8 cellular contexts compared by ENCODE assay signal in the genomic region with DNA sequence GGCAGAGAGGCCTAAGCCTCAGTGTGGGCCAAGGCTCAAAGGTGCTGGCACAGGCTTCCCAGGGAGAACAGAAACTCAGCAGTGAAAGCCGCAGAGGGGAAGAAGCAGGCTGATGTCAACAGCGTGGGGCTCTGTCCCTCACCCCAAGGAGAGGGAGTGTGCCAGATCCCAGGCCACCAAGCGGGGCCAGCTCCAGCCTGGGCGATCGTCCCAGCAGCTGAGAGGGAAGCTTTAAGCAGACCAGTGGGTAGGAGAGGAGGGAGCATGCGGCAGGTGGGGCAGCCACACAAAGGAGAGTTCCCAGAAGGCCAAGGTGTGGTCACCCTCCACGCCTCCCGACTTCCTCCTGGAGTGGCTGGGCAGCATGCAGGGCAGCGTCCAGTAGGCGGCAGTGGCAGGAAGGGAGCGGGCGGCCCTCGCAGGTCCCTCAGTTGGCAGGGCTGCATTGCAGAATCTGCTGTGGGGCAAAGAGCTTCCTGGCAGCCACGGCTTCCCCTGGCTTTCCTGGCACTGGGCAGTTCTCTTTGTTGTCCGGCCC. TPM values are rescaled to one million over a fixed set of nuclear protein-coding genes. Genes with fewer than 3 reads are reported as not detected.
DNase-seq lines count a peak whose midpoint lies in the region; ATAC-seq and TF ChIP-seq lines count a peak whose summit lies in the region.

No MANE protein-coding gene starts in this region.

- H3K4me2 ChIP-seq in PC-3 (ENCODE audit: low read length), result no peak overlapping the region

- H3F3A ChIP-seq in PC-3 (ENCODE audit: low read length, unreplicated experiment), result peaks cover 23% of the 10 kb centered on the region

- H3K4me1 ChIP-seq in PC-3 (ENCODE audit: insufficient read depth, low read length), result peaks cover 17% of the 10 kb centered on the region
- peaks cover 74 to 100% (median 99%) of the 10 kb centered on the region in 4 donors for H3K4me1 ChIP-seq in esophagus muscularis mucosa
- H3K4me1 ChIP-seq in ovary (ENCODE audit: insufficient read depth), result peaks cover 23% of the 10 kb centered on the region
- peaks cover 4% of the 10 kb centered on the region for H3K4me1 ChIP-seq in endodermal cell (ENCODE audit: control insufficient read depth, insufficient read depth, low read length)

- peaks cover 21% of the 10 kb centered on the region for H3K79me2 ChIP-seq in PC-3 (ENCODE audit: low read length)

- DNase-seq in G401 (ENCODE audit: low spot score) (peak; percentile 96), PC-3 (peak; percentile 66), esophagus muscularis mucosa (ENCODE audit: extremely low spot score) (peak; percentile 95), ovary (peak in 4 of 5 donors; percentile 50 to 60 (median 56)), retina (no peak), endodermal cell (no peak)

- POLR2A ChIA-PET in PC-3 (lab: Charles Lee; ENCODE audit: unreplicated experiment), result interaction anchor here (0.6 kb wide), 1 partner anchor 562 kb away, joined by 4 read pairs; no protein-coding TSS in a partner anchor

- no peak overlapping the region for H3K4me3 ChIP-seq in PC-3 (ENCODE audit: low read length)
- no peak overlapping the region for H3K4me3 ChIP-seq in esophagus muscularis mucosa
- H3K4me3 ChIP-seq in ovary, result no peak overlapping the region
- no peak overlapping the region for H3K4me3 ChIP-seq in endodermal cell (ENCODE audit: low read length)

- 12% methylated on average over 10 of the region's 15 CpGs for WGBS in esophagus muscularis mucosa
- WGBS in ovary, 3 donors, result 76 to 82% (median 81%) methylated on average over 15 of the region's 15 CpGs
- 95 to 98% methylated on average over 11 to 15 of the region's 15 CpGs for WGBS in endodermal cell (ENCODE audit: insufficient coverage in 1 of 2, insufficient read length in 1 of 2), 2 experiments

- CTCF ChIA-PET in PC-3 (lab: Charles Lee), result interaction anchor here (0.6 to 1.3 kb wide), 5 partner anchors 22 to 357 kb away, joined by 3 to 8 read pairs (median 4); no protein-coding TSS in a partner anchor

- in situ Hi-C loops in G401 (cut with HindIII; ENCODE audit: low sequenced_read_pairs), result no loop called here

- no peaks in the 10 kb centered on the region for H3K9me3 Mint-ChIP-seq in endodermal cell

- H3K36me3 Mint-ChIP-seq in endodermal cell (ENCODE audit: low read depth), result peaks cover 34% of the 10 kb centered on the region

- H3K9ac ChIP-seq in PC-3 (ENCODE audit: low read length) (no peak overlapping the region), endodermal cell (ENCODE audit: extremely low read depth, low read length, poor library complexity, severe bottlenecking) (no peak overlapping the region)

- H3K27ac Mint-ChIP-seq in endodermal cell, result no peak overlapping the region

- TSS peak; percentile 66 for BruUV-seq in PC-3 (replicated peaks; lab: Mats Ljungman, UMichigan)

- TF ChIP-seq CTCF in PC-3 (conservative IDR thresholded peaks at IDR 0.05; ENCODE audit: low read depth, low read length) (peak; percentile 54; the same call in 1 of the 2 replicates), esophagus muscularis mucosa (IDR thresholded peaks at IDR 0.05) (peak; percentile 52 to 77 (median 76)), ovary (IDR thresholded peaks at IDR 0.05) (peak in 1 of 3 donors; percentile 22), endodermal cell (conservative IDR thresholded peaks at IDR 0.05) (no peak)

- H2AFZ ChIP-seq in PC-3 (ENCODE audit: low read length), result no peak overlapping the region

- H4K20me1 ChIP-seq in PC-3 (ENCODE audit: low read length), result peaks cover 19% of the 10 kb centered on the region

- TF ChIP-seq POLR2A in esophagus muscularis mucosa (IDR thresholded peaks at IDR 0.05; ENCODE audit: low read depth) (no peak), ovary (IDR thresholded peaks at IDR 0.05) (no peak)

- ATAC-seq in PC-3 (peak; percentile 69), HG02840 (IDR thresholded peaks at IDR 0.05; ENCODE audit: low FRiP score, unreplicated experiment) (no peak), GM19395 (IDR thresholded peaks at IDR 0.05; ENCODE audit: unreplicated experiment) (no peak)

- peaks cover 20% of the 10 kb centered on the region for H3K4me1 Mint-ChIP-seq in endodermal cell

- H3K4me3 Mint-ChIP-seq in endodermal cell, result no peak overlapping the region

- intact Hi-C loops in PC-3 (cut with micrococcal nuclease) (loop anchor here (2.0 kb wide), 1 partner anchor 40 kb away; the partner anchor contains the start of gene BIRC5), esophagus muscularis mucosa (cut with DNase I) (loop anchor here (5.0 kb wide), 2 partner anchors 62 to 183 kb away; no protein-coding TSS in a partner anchor), ovary (cut with DNase I) (no loop called here)

- no peaks in the 10 kb centered on the region for H3K27me3 Mint-ChIP-seq in endodermal cell (ENCODE audit: insufficient read depth)

- no peaks in the 10 kb centered on the region for H3K9me3 ChIP-seq in PC-3 (ENCODE audit: low read length)
- no peaks in the 10 kb centered on the region for H3K9me3 ChIP-seq in esophagus muscularis mucosa
- H3K9me3 ChIP-seq in ovary, result no peaks in the 10 kb centered on the region
- no peaks in the 10 kb centered on the region for H3K9me3 ChIP-seq in endodermal cell (ENCODE audit: control insufficient read depth, low read length)

- H3K27me3 ChIP-seq in PC-3 (ENCODE audit: low read length) (no peaks in the 10 kb centered on the region), esophagus muscularis mucosa (no peaks in the 10 kb centered on the region), ovary (no peaks in the 10 kb centered on the region), endodermal cell (ENCODE audit: control insufficient read depth, insufficient read depth, low read length, poor library complexity, severe bottlenecking) (no peaks in the 10 kb centered on the region)

- TF ChIP-seq EP300 in esophagus muscularis mucosa (IDR thresholded peaks at IDR 0.05), result no peak
- no peak for TF ChIP-seq EP300 in ovary (IDR thresholded peaks at IDR 0.05)

- H3K27ac ChIP-seq in PC-3 (ENCODE audit: low read length), result peak overlapping the region; percentile 4
- peak overlapping the region; percentile 83 to 98 (median 90) for H3K27ac ChIP-seq in esophagus muscularis mucosa (replicated peaks in 1 of 4)
- H3K27ac ChIP-seq in ovary, result peak overlapping the region; percentile 74 to 77
- H3K27ac ChIP-seq in endodermal cell (ENCODE audit: low read depth, low read length), result no peak overlapping the region

- no peaks in the 10 kb centered on the region for H3K9me2 ChIP-seq in PC-3 (replicated peaks; ENCODE audit: low read length)

- H3K36me3 ChIP-seq in PC-3 (ENCODE audit: low read depth, low read length), result peaks cover 37% of the 10 kb centered on the region
- peaks cover 0 to 29% (median 22%) of the 10 kb centered on the region in 4 donors for H3K36me3 ChIP-seq in esophagus muscularis mucosa
- no peaks in the 10 kb centered on the region for H3K36me3 ChIP-seq in ovary
- H3K36me3 ChIP-seq in endodermal cell (ENCODE audit: control insufficient read depth, insufficient read depth, low read length), result peaks cover 53% of the 10 kb centered on the region

RNA-seq across cellular contexts. Expression of gene SYNGR2, which starts 6.0 kb away (rescaled TPM):
- 67.0 and 71.8 TPM in 2 replicates for total RNA-seq in G401 (2014; rRNA removed; shearing (Covaris generic))
- total RNA-seq in PC-3 (2014; rRNA removed) (213 and 220 TPM in 2 replicates), esophagus muscularis mucosa (100 to 1,000 TPM in 2 of 4 donors, 10 to 100 TPM in 2; 63.1 to 164 (median 124) TPM), ovary (10 to 100 TPM; 25.2 to 88.7 (median 45.8) TPM), endodermal cell (10 to 100 TPM; 39.2 to 39.6 TPM)
- 10 to 100 TPM; 11.9 to 51.5 TPM for polyA plus RNA-seq in ovary
- 21.7 TPM for polyA plus RNA-seq in endodermal cell (2013, experiment 1 of 2)
- 16.9 TPM for polyA plus RNA-seq in endodermal cell (2013, experiment 2 of 2)

RNA-seq across cellular contexts. Expression of gene TK1, which starts 12.5 kb away (rescaled TPM):
- total RNA-seq in G401 (2014; rRNA removed; shearing (Covaris generic)), result 76.8 and 84.5 TPM in 2 replicates
- total RNA-seq in PC-3 (2014; rRNA removed), result 340 and 430 TPM in 2 replicates
- 10 to 100 TPM in 2 of 4 donors, 1 to 10 TPM in 2; 7.9 to 22.1 (median 14.5) TPM for total RNA-seq in esophagus muscularis mucosa
- 1 to 10 TPM in 4 of 7 donors, under 1 TPM in 3; 0.35 to 4.9 (median 1.4) TPM for total RNA-seq in ovary
- polyA plus RNA-seq in ovary, result 1 to 10 TPM in 1 of 2 donors, under 1 TPM in 1; 0.65 to 1.4 TPM
- 10 to 100 TPM; 81.0 to 97.4 TPM for total RNA-seq in endodermal cell
- 44.3 TPM for polyA plus RNA-seq in endodermal cell (2013, experiment 1 of 2)
- 48.8 TPM for polyA plus RNA-seq in endodermal cell (2013, experiment 2 of 2)

RNA-seq across cellular contexts. Expression of gene AFMID, which starts 12.8 kb away (rescaled TPM):
- 43.1 and 60.6 TPM in 2 replicates for total RNA-seq in G401 (2014; rRNA removed; shearing (Covaris generic))
- total RNA-seq in PC-3 (2014; rRNA removed), result 53.1 and 58.9 TPM in 2 replicates
- 10 to 100 TPM; 15.7 to 44.3 (median 25.4) TPM for total RNA-seq in esophagus muscularis mucosa
- total RNA-seq in ovary, result 10 to 100 TPM; 32.4 to 69.5 (median 38.5) TPM
- polyA plus RNA-seq in ovary, result 10 to 100 TPM; 42.9 to 45.3 TPM
- total RNA-seq in endodermal cell, result 10 to 100 TPM; 46.5 to 52.4 TPM
- 52.0 TPM for polyA plus RNA-seq in endodermal cell (2013, experiment 1 of 2)
- 48.2 TPM for polyA plus RNA-seq in endodermal cell (2013, experiment 2 of 2)

RNA-seq across cellular contexts. Expression of gene C17orf99, which starts 28.2 kb away (rescaled TPM):
- total RNA-seq in G401 (2014; rRNA removed; shearing (Covaris generic)), result not detected in 2 replicates
- total RNA-seq in PC-3 (2014; rRNA removed), result 3.2 TPM in 1 of 2 replicates, not detected in the other
- not detected for total RNA-seq in esophagus muscularis mucosa
- 1 to 10 TPM in 1 of 7 donors, under 1 TPM in 1, not detected in 5; 0.10 to 1.8 TPM for total RNA-seq in ovary
- polyA plus RNA-seq in ovary, result under 1 TPM in 1 of 2 donors, not detected in 1; 0.11 TPM
- not detected for total RNA-seq in endodermal cell
- polyA plus RNA-seq in endodermal cell (2013, experiment 1 of 2), result not detected
- not detected for polyA plus RNA-seq in endodermal cell (2013, experiment 2 of 2)

RNA-seq across cellular contexts. Expression of gene BIRC5, which starts 39.7 kb away (rescaled TPM):
- 170 and 172 TPM in 2 replicates for total RNA-seq in G401 (2014; rRNA removed; shearing (Covaris generic))
- 271 and 304 TPM in 2 replicates for total RNA-seq in PC-3 (2014; rRNA removed)
- 1 to 10 TPM in 1 of 4 donors, under 1 TPM in 2, not detected in 1; under 0.01 to 2.0 (median 0.13) TPM for total RNA-seq in esophagus muscularis mucosa
- total RNA-seq in ovary, result 1 to 10 TPM in 2 of 7 donors, under 1 TPM in 3, not detected in 2; 0.11 to 1.4 (median 0.24) TPM
- 1 to 10 TPM in 1 of 2 donors, under 1 TPM in 1; 0.73 to 1.4 TPM for polyA plus RNA-seq in ovary
- total RNA-seq in endodermal cell, result 10 to 100 TPM; 59.7 to 89.6 TPM
- 113 TPM for polyA plus RNA-seq in endodermal cell (2013, experiment 1 of 2)
- 112 TPM for polyA plus RNA-seq in endodermal cell (2013, experiment 2 of 2)

Comparison
In these comparisons a context has a peak if more than half of its experiments do, and no peak if none do; other contexts are left out.
1. DNase-seq: peak in G401 (single experiment), PC-3 (single experiment), esophagus muscularis mucosa (single experiment) and ovary (4 of 5); none in retina (single experiment) and endodermal cell (single experiment).
2. intact Hi-C loops: an anchor here in PC-3 (2.0 kb wide) and esophagus muscularis mucosa (5.0 kb wide); none called in ovary.